ENCODE assay signal across 22 cellular contexts in genomic region chr5:129244478-129244877, GRCh38.
DNase-seq lines count a peak whose midpoint lies in the region; ATAC-seq lines count a peak whose summit lies in the region.
"Had no signal": no experiment of that assay in that cellular context is flagged by ENCODE, and none has a peak within 500 bp of the region (broad histone marks: within the 10 kb centered on the region; RNA-seq: fewer than 3 reads in every experiment).

No MANE protein-coding gene starts in this region.

- H3K27me3 ChIP-seq in adipocyte (replicated peaks; ENCODE audit: control insufficient read depth, insufficient read depth, low read length), result no peaks in the 10 kb centered on the region
- H3K27me3 ChIP-seq in layer of hippocampus (ENCODE audit: control insufficient read depth, insufficient read depth, low read length), result no peaks in the 10 kb centered on the region
- H3K27me3 ChIP-seq: esophagus squamous epithelium, tibial nerve had no signal

- H3K4me1 ChIP-seq in adipocyte (ENCODE audit: control insufficient read depth, insufficient read depth, low read length), result peaks cover 43% of the 10 kb centered on the region
- H3K4me1 ChIP-seq: esophagus squamous epithelium, tibial nerve had no signal

- no peak for ATAC-seq in HG03196 (IDR thresholded peaks at IDR 0.05; ENCODE audit: unreplicated experiment)
- ATAC-seq: GM23338, K562, T-helper 17 cell had no signal

- no peaks in the 10 kb centered on the region for H3K9me3 ChIP-seq in adipocyte (ENCODE audit: control insufficient read depth, low read length)
- H3K9me3 ChIP-seq: esophagus squamous epithelium, tibial nerve had no signal

- DNase-seq in ELR (ENCODE audit: low read depth) (peak; percentile 8), adipocyte (ENCODE audit: low read depth) (peak; percentile 51), fibroblast of gingiva (ENCODE audit: low read depth) (peak; percentile 66), UCSD-AML1 (lab: John Stamatoyannopoulos, UW; ENCODE audit: unreplicated experiment) (no peak), cerebellar nuclear complex (lab: John Stamatoyannopoulos, UW) (no peak), SW480 (ENCODE audit: low spot score) (no peak)
- DNase-seq: activated CD8-positive, alpha-beta memory T cell treated with anti-CD3 and anti-CD28 coated beads, Interleukin-2, amount 50 U/mL, for 48 hours; central memory CD4-positive, alpha-beta T cell; effector CD8-positive, alpha-beta T cell; esophagus squamous epithelium; MM.1S; NCI-H1436; NCI-H748 treated with DMSO at 0.1 percent for 48 hours; stimulated activated naive CD4-positive, alpha-beta T cell; T-helper 17 cell; WERI-Rb-1 had no signal

- no peak overlapping the region for H3K9ac ChIP-seq in adipocyte (ENCODE audit: low read length)

- peak overlapping the region; percentile 92 for H3K27ac ChIP-seq in layer of hippocampus (ENCODE audit: low read depth, low read length)
- H3K27ac ChIP-seq: C4-2B, esophagus squamous epithelium, tibial nerve, WERI-Rb-1 had no signal

- H3K36me3 ChIP-seq in adipocyte (ENCODE audit: control insufficient read depth, insufficient read depth, low read length, severe bottlenecking), result no peaks in the 10 kb centered on the region
- H3K36me3 ChIP-seq: esophagus squamous epithelium, tibial nerve, WERI-Rb-1 had no signal

- H3K4me3 ChIP-seq in adipocyte (ENCODE audit: low read length), result no peak overlapping the region
- H3K4me3 ChIP-seq: esophagus squamous epithelium, GM23338, K562, tibial nerve had no signal

Comparison
In these comparisons a context has a peak if more than half of its experiments do, and no peak if none do; other contexts are left out.
1. DNase-seq: peak in ELR (single experiment), adipocyte (single experiment) and fibroblast of gingiva (single experiment); none in UCSD-AML1 (single experiment), cerebellar nuclear complex (0 of 2) and SW480 (single experiment).